8 cellular contexts compared by ENCODE assay signal in genomic region chr1:32900371-32900955, GRCh38. TPM values are rescaled to one million over a fixed set of nuclear protein-coding genes. Genes with fewer than 3 reads are reported as not detected.
DNase-seq lines count a peak whose midpoint lies in the region; ATAC-seq and TF ChIP-seq lines count a peak whose summit lies in the region.

No MANE protein-coding gene starts in this region.

- peaks cover 57% of the 10 kb centered on the region for H3K27me3 Mint-ChIP-seq in activated T-cell treated with anti-CD3 and anti-CD28 coated beads, Interleukin-2, amount 50 U/mL, for 4 hours (ENCODE audit: low read depth)
- H3K27me3 Mint-ChIP-seq in chondrocyte (ENCODE audit: low read depth), result no peaks in the 10 kb centered on the region

- H2BK15ac ChIP-seq in mesenchymal stem cell (ENCODE audit: low read depth, poor library complexity, severe bottlenecking), result no peak overlapping the region

- intact Hi-C loops in upper lobe of right lung (cut with DNase I), result no loop called here

- H2BK12ac ChIP-seq in mesenchymal stem cell (ENCODE audit: low read length in 2 of 2), result no peak overlapping the region

- peak overlapping the region; percentile 62 to 83 for H3K4me3 ChIP-seq in mesenchymal stem cell (ENCODE audit: insufficient read depth in 1 of 2, low read depth in 1 of 2, low read length in 2 of 2)
- peak overlapping the region; percentile 60 for H3K4me3 ChIP-seq in upper lobe of right lung

- TF ChIP-seq CTCF in chondrocyte (IDR thresholded peaks at IDR 0.05) (no peak), upper lobe of right lung (IDR thresholded peaks at IDR 0.05) (no peak)

- no peaks in the 10 kb centered on the region for H3K79me1 ChIP-seq in mesenchymal stem cell (replicated peaks; ENCODE audit: low read length, poor library complexity, severe bottlenecking)

- no peaks in the 10 kb centered on the region for H3K9me3 ChIP-seq in mesenchymal stem cell (ENCODE audit: control insufficient read depth, low read length)
- H3K9me3 ChIP-seq in upper lobe of right lung, result no peaks in the 10 kb centered on the region

- no peak overlapping the region for H2AK5ac ChIP-seq in mesenchymal stem cell (ENCODE audit: low read length, severe bottlenecking)

- peaks cover 0 to under 1% of the 10 kb centered on the region in 2 experiments for H3K36me3 ChIP-seq in mesenchymal stem cell (ENCODE audit: control insufficient read depth in 1 of 2, insufficient read depth in 2 of 2, low read depth in 1 of 2, low read length in 2 of 2)
- H3K36me3 ChIP-seq in upper lobe of right lung, result no peaks in the 10 kb centered on the region

- no peak overlapping the region for H3K14ac ChIP-seq in mesenchymal stem cell (ENCODE audit: low read length in 2 of 2)

- peak overlapping the region; percentile 75 for H3K9ac ChIP-seq in mesenchymal stem cell (ENCODE audit: low read length)

- no peak overlapping the region for H3K23ac ChIP-seq in mesenchymal stem cell (ENCODE audit: low read length in 2 of 2)

- WGBS in mesenchymal stem cell, result 33% methylated on average over 22 of the region's 22 CpGs

- peak overlapping the region; percentile 54 for H2AFZ ChIP-seq in mesenchymal stem cell (ENCODE audit: low read depth, low read length)

- H3K36me3 Mint-ChIP-seq in activated T-cell treated with anti-CD3 and anti-CD28 coated beads, Interleukin-2, amount 50 U/mL, for 4 hours (ENCODE audit: insufficient read depth), result no peaks in the 10 kb centered on the region
- no peaks in the 10 kb centered on the region for H3K36me3 Mint-ChIP-seq in chondrocyte (ENCODE audit: low read depth)

- in situ Hi-C loops in G401 (cut with HindIII; ENCODE audit: low sequenced_read_pairs), result no loop called here

- H3K4me1 ChIP-seq in mesenchymal stem cell (ENCODE audit: control insufficient read depth, insufficient read depth, low read depth, low read length) (peaks cover 11% of the 10 kb centered on the region), upper lobe of right lung (peaks cover 4% of the 10 kb centered on the region)

- H4K91ac ChIP-seq in mesenchymal stem cell (ENCODE audit: low read length), result no peak overlapping the region

- no peak overlapping the region for H3K18ac ChIP-seq in mesenchymal stem cell (ENCODE audit: low read depth in 1 of 2, low read length in 2 of 2)

- ATAC-seq in activated T-cell treated with anti-CD3 and anti-CD28 coated beads, Interleukin-2, amount 50 U/mL, for 4 hours, result no peak
- ATAC-seq in upper lobe of right lung, result no peak

- H3K9me3 Mint-ChIP-seq in activated T-cell treated with anti-CD3 and anti-CD28 coated beads, Interleukin-2, amount 50 U/mL, for 4 hours, result no peaks in the 10 kb centered on the region
- H3K9me3 Mint-ChIP-seq in chondrocyte (ENCODE audit: low read depth), result no peaks in the 10 kb centered on the region

- H3K4me1 Mint-ChIP-seq in activated T-cell treated with anti-CD3 and anti-CD28 coated beads, Interleukin-2, amount 50 U/mL, for 4 hours (ENCODE audit: low read depth), result peaks cover 7% of the 10 kb centered on the region
- H3K4me1 Mint-ChIP-seq in chondrocyte (ENCODE audit: low read depth), result peaks cover 11% of the 10 kb centered on the region

- H3K27me3 ChIP-seq in mesenchymal stem cell (ENCODE audit: control insufficient read depth in 1 of 2, insufficient read depth in 1 of 2, low read length in 2 of 2) (peaks cover 0 to 21% of the 10 kb centered on the region in 2 experiments), upper lobe of right lung (peaks cover 10% of the 10 kb centered on the region)

- DNase-seq in activated T-cell treated with anti-CD3 and anti-CD28 coated beads, Interleukin-2, amount 50 U/mL, for 4 hours, result no peak
- DNase-seq in activated T-cell treated with anti-CD3 and anti-CD28 coated beads for 4 hours (no peak), chondrocyte (ENCODE audit: low spot score) (no peak), mesenchymal stem cell (no peak), upper lobe of right lung (peak; percentile 46), SW480 (ENCODE audit: low spot score) (no peak), G401 (ENCODE audit: low spot score) (no peak), NCI-H510A (lab: John Stamatoyannopoulos, UW) (no peak)

- H4K8ac ChIP-seq in mesenchymal stem cell (ENCODE audit: low read length), result no peak overlapping the region

- H3K4me3 Mint-ChIP-seq in activated T-cell treated with anti-CD3 and anti-CD28 coated beads, Interleukin-2, amount 50 U/mL, for 4 hours, result peak overlapping the region; percentile 52
- peak overlapping the region; percentile 67 for H3K4me3 Mint-ChIP-seq in chondrocyte (ENCODE audit: unreplicated experiment)

- H3K4ac ChIP-seq in mesenchymal stem cell (ENCODE audit: low read depth in 1 of 2, low read length in 2 of 2), result no peak overlapping the region

- no peak overlapping the region for H2BK120ac ChIP-seq in mesenchymal stem cell (ENCODE audit: low read depth, low read length)

- no peak overlapping the region for H3K27ac ChIP-seq in mesenchymal stem cell (ENCODE audit: low read length, poor library complexity, severe bottlenecking)
- no peak overlapping the region for H3K27ac ChIP-seq in upper lobe of right lung

- no peak overlapping the region for H2BK5ac ChIP-seq in mesenchymal stem cell (ENCODE audit: low read depth, low read length, poor library complexity, severe bottlenecking)

- peak overlapping the region; percentile 94 for H3K4me2 ChIP-seq in mesenchymal stem cell (ENCODE audit: low read length, poor library complexity, severe bottlenecking)

- no peak overlapping the region for H3K27ac Mint-ChIP-seq in chondrocyte (ENCODE audit: unreplicated experiment)

RNA-seq across cellular contexts. Expression of gene TMEM54, which starts 0.7 kb away (rescaled TPM):
- total RNA-seq in activated T-cell treated with anti-CD3 and anti-CD28 coated beads, Interleukin-2, amount 50 U/mL, for 4 hours, result under 1 TPM; 0.61 to 0.89 (median 0.87) TPM
- 14.6 to 23.7 TPM (median 21.1 TPM) in 3 replicates for total RNA-seq in chondrocyte
- 10.2 TPM for polyA plus RNA-seq in mesenchymal stem cell (2013, experiment 1 of 2)
- polyA plus RNA-seq in mesenchymal stem cell (2013, experiment 2 of 2), result 10.4 TPM
- 41.9 TPM for total RNA-seq in upper lobe of right lung
- total RNA-seq in G401 (2014; rRNA removed; shearing (Covaris generic)), result 26.6 and 36.1 TPM in 2 replicates

RNA-seq across cellular contexts. Expression of gene HPCA, which starts 14.2 kb away (rescaled TPM):
- total RNA-seq in activated T-cell treated with anti-CD3 and anti-CD28 coated beads, Interleukin-2, amount 50 U/mL, for 4 hours, result not detected
- total RNA-seq in chondrocyte (0.54 TPM in 1 of 3 replicates, not detected in the others), upper lobe of right lung (not detected)
- 0.14 TPM for polyA plus RNA-seq in mesenchymal stem cell (2013, experiment 1 of 2)
- polyA plus RNA-seq in mesenchymal stem cell (2013, experiment 2 of 2), result 0.42 TPM
- total RNA-seq in G401 (2014; rRNA removed; shearing (Covaris generic)), result not detected in 2 replicates

RNA-seq across cellular contexts. Expression of gene FNDC5, which starts 29.8 kb away (rescaled TPM):
- total RNA-seq in activated T-cell treated with anti-CD3 and anti-CD28 coated beads, Interleukin-2, amount 50 U/mL, for 4 hours, result not detected
- total RNA-seq in chondrocyte, result 2.6 to 4.6 TPM (median 4.0 TPM) in 3 replicates
- 0.32 TPM for polyA plus RNA-seq in mesenchymal stem cell (2013, experiment 1 of 2)
- polyA plus RNA-seq in mesenchymal stem cell (2013, experiment 2 of 2), result 0.33 TPM
- 1.5 TPM for total RNA-seq in upper lobe of right lung
- 39.4 and 56.4 TPM in 2 replicates for total RNA-seq in G401 (2014; rRNA removed; shearing (Covaris generic))
